ENCODE assay signal across 9 cellular contexts in the genomic region with DNA sequence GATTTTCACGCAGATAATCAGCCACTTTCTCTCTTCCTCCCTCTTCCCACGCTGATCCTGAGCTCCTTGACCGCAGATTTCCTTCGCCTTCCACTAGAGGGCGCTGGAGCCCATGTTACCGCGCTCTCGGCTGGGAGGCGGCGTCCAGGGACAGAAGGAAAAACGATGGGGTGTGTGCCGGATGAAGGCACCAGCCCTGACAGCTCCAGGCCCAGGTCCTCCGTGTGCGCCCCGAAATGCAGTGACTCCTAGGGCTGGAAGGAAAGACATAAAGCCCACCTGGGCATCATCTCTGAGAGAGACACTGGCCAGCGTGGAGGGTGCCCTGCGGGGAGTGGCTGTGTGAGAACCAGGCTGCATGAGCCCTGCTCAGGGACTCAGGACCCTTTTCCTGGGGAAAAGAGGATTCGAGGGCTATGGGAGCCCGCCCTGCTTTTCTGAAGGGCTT. TPM values are rescaled to one million over a fixed set of nuclear protein-coding genes. Genes with fewer than 3 reads are reported as not detected.
DNase-seq lines count a peak whose midpoint lies in the region; ATAC-seq, FAIRE-seq and TF ChIP-seq lines count a peak whose summit lies in the region.
"Had no signal": no experiment of that assay in that cellular context is flagged by ENCODE, and none has a peak within 500 bp of the region (broad histone marks: within the 10 kb centered on the region; RNA-seq: fewer than 3 reads in every experiment).

No MANE protein-coding gene starts in this region.

- no peak overlapping the region for H3K4me3 ChIP-seq in HFF-Myc (replicated peaks; ENCODE audit: low read depth, low read length)
- H3K4me3 ChIP-seq in cardiac fibroblast (replicated peaks in 1 of 2; ENCODE audit: low read depth in 2 of 2, low read length in 2 of 2): no peak overlapping the region
- H3K4me3 ChIP-seq in keratinocyte (ENCODE audit: control insufficient read depth in 2 of 3, extremely low read depth in 1 of 3, insufficient read depth in 2 of 3, low read depth in 1 of 3, low read length in 3 of 3): no peak overlapping the region

- FAIRE-seq in keratinocyte (lab: Jason Lieb, UNC): no peak

- no peaks in the 10 kb centered on the region for H3K36me3 ChIP-seq in ES-I3 (ENCODE audit: insufficient read depth, low read length)
- no peaks in the 10 kb centered on the region for H3K36me3 ChIP-seq in keratinocyte (ENCODE audit: control insufficient read depth in 2 of 2, extremely low read depth in 1 of 2, insufficient read depth in 2 of 2, low read length in 2 of 2)

- dilution Hi-C loops in keratinocyte (cut with MboI; ENCODE audit: extremely low pct_ligation_motif_present, low sequenced_read_pairs): no loop called here

- H2AFZ ChIP-seq in keratinocyte (ENCODE audit: control insufficient read depth, low read length): peak overlapping the region; percentile 62

- no peaks in the 10 kb centered on the region for H3K9me3 Mint-ChIP-seq in T-helper 2 cell treated with Interferon-gamma antibody and Interleukin-4, amounts not matched to agents 5 μg/mL and 100 μg/mL, for 36 hours
- H3K9me3 Mint-ChIP-seq: central memory CD8-positive, alpha-beta T cell had no signal

- no peak overlapping the region for H3K27ac ChIP-seq in keratinocyte (ENCODE audit: control insufficient read depth, insufficient read depth, low read length)

- no peak for ATAC-seq in HG03097 (IDR thresholded peaks at IDR 0.05; ENCODE audit: low FRiP score, unreplicated experiment)

- H3K4me1 ChIP-seq in ES-I3 (ENCODE audit: insufficient read depth, low read length): 0 out of 2 replicates have a peak, but pooled peaks cover 4% of the 10 kb centered on the region
- no peaks in the 10 kb centered on the region for H3K4me1 ChIP-seq in keratinocyte (ENCODE audit: control insufficient read depth, extremely low read depth, insufficient read depth, low read length)

- TF ChIP-seq CTCF in HFF-Myc (IDR thresholded peaks at IDR 0.05; ENCODE audit: low read depth, low read length, missing control alignments) (peak; percentile 89), cardiac fibroblast (IDR thresholded peaks at IDR 0.05; ENCODE audit: low read depth, low read length) (peak; percentile 87), keratinocyte (optimal IDR thresholded peaks at IDR 0.05 in 1 of 3, IDR thresholded peaks at IDR 0.05 in 1 of 3, conservative IDR thresholded peaks at IDR 0.05 in 1 of 3; ENCODE audit: extremely low read depth in 1 of 3, insufficient read depth in 2 of 3, low read length in 3 of 3) (peak; percentile 92 to 93 (median 92))

- peak overlapping the region; percentile 53 for H3K4me2 ChIP-seq in keratinocyte (ENCODE audit: control insufficient read depth, extremely low read depth, insufficient read depth, low read depth, low read length)

- no peaks in the 10 kb centered on the region for H3K79me2 ChIP-seq in keratinocyte (ENCODE audit: control insufficient read depth, insufficient read depth, low read length)

- peaks cover 7% of the 10 kb centered on the region for H3K27me3 Mint-ChIP-seq in T-helper 2 cell treated with Interferon-gamma antibody and Interleukin-4, amounts not matched to agents 5 μg/mL and 100 μg/mL, for 36 hours (ENCODE audit: low read depth)

- DNase-seq in HFF-Myc (ENCODE audit: extremely low read depth, low read depth) (no peak), NCI-H187 treated with DMSO at 0.1 percent for 48 hours (lab: John Stamatoyannopoulos, UW) (peak; percentile 15), cardiac fibroblast (ENCODE audit: low read depth in 2 of 2) (peak; percentile 66 to 67), keratinocyte (ENCODE audit: low read depth, low spot score) (no peak)
- peak; percentile 35 for DNase-seq in T-helper 2 cell treated with Interferon-gamma antibody and Interleukin-4, amounts not matched to agents 5 μg/mL and 100 μg/mL, for 36 hours (ENCODE audit: low spot score)
- peak; percentile 67 for DNase-seq in stimulated activated CD4-positive, alpha-beta T cell treated with anti-CD3 and anti-CD28 coated beads, Interleukin-15, amount 100 ng/mL, for 24 hours

- H3K27ac Mint-ChIP-seq in T-helper 2 cell treated with Interferon-gamma antibody and Interleukin-4, amounts not matched to agents 5 μg/mL and 100 μg/mL, for 36 hours: no peak overlapping the region

- H3K9me1 ChIP-seq in keratinocyte (ENCODE audit: control insufficient read depth, extremely low read depth, insufficient read depth, low read length): no peaks in the 10 kb centered on the region

- H3K9me3 ChIP-seq in ES-I3 (ENCODE audit: control insufficient read depth, insufficient read depth, low read length) (no peaks in the 10 kb centered on the region), keratinocyte (ENCODE audit: control insufficient read depth, low read depth, low read length) (no peaks in the 10 kb centered on the region)

- H3K4me3 Mint-ChIP-seq in T-helper 2 cell treated with Interferon-gamma antibody and Interleukin-4, amounts not matched to agents 5 μg/mL and 100 μg/mL, for 36 hours: no peak overlapping the region
- H3K4me3 Mint-ChIP-seq: central memory CD8-positive, alpha-beta T cell had no signal

- H3K9ac ChIP-seq in ES-I3 (ENCODE audit: low read depth, low read length) (peak overlapping the region; percentile 22; the same call in 1 of the 2 replicates), keratinocyte (ENCODE audit: control insufficient read depth, extremely low read depth, insufficient read depth, low read length) (no peak overlapping the region)

- peaks cover 4% of the 10 kb centered on the region for H3K27me3 ChIP-seq in keratinocyte (ENCODE audit: control insufficient read depth, extremely low read depth, insufficient read depth, low read length)

- H4K20me1 ChIP-seq in keratinocyte (ENCODE audit: control insufficient read depth, extremely low read depth, insufficient read depth, low read length): no peaks in the 10 kb centered on the region

- no peaks in the 10 kb centered on the region for H3K36me3 Mint-ChIP-seq in T-helper 2 cell treated with Interferon-gamma antibody and Interleukin-4, amounts not matched to agents 5 μg/mL and 100 μg/mL, for 36 hours (ENCODE audit: low read depth)

- peaks cover 5% of the 10 kb centered on the region for H3K4me1 Mint-ChIP-seq in T-helper 2 cell treated with Interferon-gamma antibody and Interleukin-4, amounts not matched to agents 5 μg/mL and 100 μg/mL, for 36 hours (ENCODE audit: low read depth)

RNA-seq across cellular contexts. Expression of a gene that starts 44.9 kb away (rescaled TPM):
- polyA plus RNA-seq in keratinocyte: 5.7 to 6.7 TPM (median 6.7 TPM) in 3 replicates
- 2.7 TPM for polyA plus RNA-seq in keratinocyte (2011; ENCODE audit: low read depth)
- polyA plus RNA-seq in keratinocyte (2011; cell fraction: cytosol; rRNA removed): 5.5 and 6.0 TPM in 2 replicates
- polyA plus RNA-seq in keratinocyte (2011; cell fraction: nucleus; rRNA removed): 14.7 and 15.8 TPM in 2 replicates
- 3.3 and 6.6 TPM in 2 replicates for polyA plus RNA-seq in keratinocyte (2012; ENCODE audit: low replicate concordance)
- 3.6 to 5.6 TPM (median 3.8 TPM) in 3 replicates for polyA minus RNA-seq in keratinocyte
- polyA minus RNA-seq in keratinocyte (2011; cell fraction: cytosol; rRNA and poly(A)+ RNA removed): 4.2 TPM
- 4.3 and 8.0 TPM in 2 replicates for polyA minus RNA-seq in keratinocyte (2011; cell fraction: nucleus; rRNA and poly(A)+ RNA removed)

Comparison
In these comparisons a context has a peak if more than half of its experiments do, and no peak if none do; other contexts are left out.
1. DNase-seq: peak in NCI-H187 treated with DMSO at 0.1 percent for 48 hours (single experiment), T-helper 2 cell treated with Interferon-gamma antibody and Interleukin-4, amounts not matched to agents 5 μg/mL and 100 μg/mL, for 36 hours (single experiment), cardiac fibroblast (2 of 2) and stimulated activated CD4-positive, alpha-beta T cell treated with anti-CD3 and anti-CD28 coated beads, Interleukin-15, amount 100 ng/mL, for 24 hours (single experiment); none in HFF-Myc (single experiment) and keratinocyte (single experiment).
2. Peak in every context shown above with its lines, with median percentiles within 50 percentile points of each other: CTCF ChIP-seq.